Comparison of ENCODE assay signal across 8 cellular contexts in the genomic region with DNA sequence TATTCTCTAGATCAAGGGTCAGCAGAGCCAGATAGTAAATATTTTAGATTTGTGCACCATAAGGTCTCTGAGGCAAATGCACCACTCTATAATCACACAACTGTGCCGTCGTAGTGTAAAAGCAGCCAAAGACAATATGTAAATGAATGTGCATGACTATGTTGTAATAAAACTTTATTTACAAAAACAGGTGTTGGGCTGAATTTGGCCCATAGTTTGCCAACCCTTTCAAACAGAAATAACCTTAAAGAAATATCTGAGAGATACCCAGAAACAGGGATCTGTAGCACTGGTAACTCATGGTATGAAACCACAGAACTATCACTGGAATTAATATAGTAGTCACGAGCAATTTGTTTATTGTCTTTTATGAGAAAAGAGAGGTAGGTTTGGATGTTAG.
DNase-seq lines count a peak whose midpoint lies in the region; ATAC-seq, FAIRE-seq and TF ChIP-seq lines count a peak whose summit lies in the region.

No MANE protein-coding gene starts in this region.

- H3K36me3 ChIP-seq in A673 (ENCODE audit: insufficient read depth, low read length, poor library complexity, severe bottlenecking) (no peaks in the 10 kb centered on the region), fibroblast of lung (ENCODE audit: control insufficient read depth, insufficient read depth, low read length) (no peaks in the 10 kb centered on the region)

- H3K4me2 ChIP-seq in fibroblast of lung (ENCODE audit: extremely low read depth, insufficient read depth, low read length), result peak overlapping the region; percentile 6

- H3K79me2 ChIP-seq in fibroblast of lung (ENCODE audit: control insufficient read depth, insufficient read depth, low read length), result peaks cover 31% of the 10 kb centered on the region

- no peak overlapping the region for H3K9ac ChIP-seq in fibroblast of lung (ENCODE audit: insufficient read depth, low read length)

- H4K20me1 ChIP-seq in fibroblast of lung (ENCODE audit: control insufficient read depth, extremely low read depth, insufficient read depth, low read length), result no peaks in the 10 kb centered on the region

- no peak overlapping the region for H2AFZ ChIP-seq in fibroblast of lung (ENCODE audit: low read length)

- no TSS peak for BruUV-seq in A673 (replicated peaks; lab: Mats Ljungman, UMichigan)

- H3K4me1 ChIP-seq in A673 (ENCODE audit: insufficient read depth, low read length, poor library complexity, severe bottlenecking), result peaks cover 79% of the 10 kb centered on the region
- H3K4me1 ChIP-seq in fibroblast of lung (ENCODE audit: control insufficient read depth, extremely low read depth, insufficient read depth, low read length), result peaks cover 9% of the 10 kb centered on the region

- H3K9me3 ChIP-seq in A673 (ENCODE audit: low read depth, low read length, poor library complexity, severe bottlenecking) (no peaks in the 10 kb centered on the region), fibroblast of lung (ENCODE audit: control insufficient read depth, insufficient read depth, low read depth, low read length) (no peaks in the 10 kb centered on the region)

- H3K4me3 ChIP-seq in A673 (ENCODE audit: low read depth, low read length, poor library complexity, severe bottlenecking) (no peak overlapping the region), fibroblast of lung (replicated peaks in 1 of 4; ENCODE audit: control extremely low read depth in 1 of 4, insufficient read depth in 1 of 4, low read depth in 3 of 4, low read length in 4 of 4) (peak overlapping the region in 2 of 4 experiments; percentile 3 to 11), lower leg skin (ENCODE audit: low read depth, poor library complexity, severe bottlenecking) (no peak overlapping the region)

- CTCF ChIA-PET in A673 (lab: Charles Lee), result no interaction called here

- peak overlapping the region; percentile 67 for H3K27ac ChIP-seq in A673 (ENCODE audit: low read depth, low read length, poor library complexity, severe bottlenecking)
- no peak overlapping the region for H3K27ac ChIP-seq in fibroblast of lung (ENCODE audit: insufficient read depth, low read length)

- no peaks in the 10 kb centered on the region for H3K27me3 ChIP-seq in A673 (replicated peaks; ENCODE audit: insufficient read depth, low read depth, low read length, poor library complexity)
- H3K27me3 ChIP-seq in fibroblast of lung (ENCODE audit: control insufficient read depth, insufficient read depth, low read length), result no peaks in the 10 kb centered on the region

- 72 to 81% methylated on average over 3 of the region's 3 CpGs for WGBS in lower leg skin, 2 donors

- no peak for TF ChIP-seq POLR2A in lower leg skin (IDR thresholded peaks at IDR 0.05)

- POLR2A ChIA-PET in A673 (lab: Charles Lee; ENCODE audit: low non-redundant PET), result no interaction called here

- ATAC-seq in GM19455 (IDR thresholded peaks at IDR 0.05; ENCODE audit: unreplicated experiment) (peak; percentile 32), HG03378 (IDR thresholded peaks at IDR 0.05; ENCODE audit: unreplicated experiment) (peak; percentile 21)

- no peak for DNase-seq in A673 (ENCODE audit: low spot score)
- DNase-seq in fibroblast of lung (ENCODE audit: low read depth in 2 of 2), result no peak
- no peak for DNase-seq in NCI-H748 treated with DMSO at 0.1 percent for 48 hours (lab: John Stamatoyannopoulos, UW)
- no peak for DNase-seq in lower leg skin (ENCODE audit: low spot score in 2 of 2)
- DNase-seq in D721Med (ENCODE audit: insufficient read length, low spot score), result no peak
- no peak for DNase-seq in foreskin melanocyte

- intact Hi-C loops in A673 (cut with micrococcal nuclease; ENCODE audit: unreplicated experiment), result no loop called here
- intact Hi-C loops in lower leg skin (cut with DNase I; ENCODE audit: low total_unique reads), result no loop called here

- TF ChIP-seq CTCF in A673 (conservative IDR thresholded peaks at IDR 0.05; ENCODE audit: low read depth, low read length) (no peak), fibroblast of lung (conservative IDR thresholded peaks at IDR 0.05 in 1 of 2, IDR thresholded peaks at IDR 0.05 in 1 of 2; ENCODE audit: low read depth in 1 of 2, low read length in 2 of 2) (no peak), lower leg skin (IDR thresholded peaks at IDR 0.05) (no peak), D721Med (IDR thresholded peaks at IDR 0.05; ENCODE audit: insufficient read depth, missing control alignments) (no peak)

- FAIRE-seq in D721Med (lab: Jason Lieb, UNC), result no peak
